In genomic region chr14:92039720-92040430, GRCh38 we compare ENCODE assay signal across 1 cellular context.
TF ChIP-seq lines count a peak whose summit lies in the region.

TSS of gene TRIP11 (minus strand) at chr14:92040059. CDS start at chr14:92039685, 374 bp downstream.

TF ChIP-seq in HepG2, 621 proteins besides CTCF, POLR2A, EP300 and RAD21 (continued from another document and continues in another):
- TF ChIP-seq NFAT5 (CRISPR knock-in tag; IDR thresholded peaks at IDR 0.05) (peak; percentile 50; the same call in 1 of the 2 replicates), GATA4 (IDR thresholded peaks at IDR 0.05; ENCODE audit: borderline replicate concordance, low read depth) (peak; percentile 62; the same call in 1 of the 2 replicates), ZNF616 (CRISPR knock-in tag; IDR thresholded peaks at IDR 0.05; ENCODE audit: low read depth) (0 out of 2 replicates have a peak, but pooled peaks have one; percentile 31), ZNF564 (CRISPR knock-in tag; IDR thresholded peaks at IDR 0.05) (peak; percentile 70; the same call in 1 of the 2 replicates), ARID5B (CRISPR knock-in tag; IDR thresholded peaks at IDR 0.05) (0 out of 2 replicates have a peak, but pooled peaks have one; percentile 61), KDM5A (IDR thresholded peaks at IDR 0.05; ENCODE audit: borderline replicate concordance, low read length) (peak; percentile 67), TFDP1 (CRISPR knock-in tag; IDR thresholded peaks at IDR 0.05; ENCODE audit: borderline replicate concordance) (peak; percentile 83; the same call in 1 of the 2 replicates), ZNF670 (CRISPR knock-in tag; IDR thresholded peaks at IDR 0.05; ENCODE audit: borderline replicate concordance) (no peak), ZBTB39 (CRISPR knock-in tag; IDR thresholded peaks at IDR 0.05) (no peak; the same call in none of the 2 replicates), ZHX1 (CRISPR knock-in tag; IDR thresholded peaks at IDR 0.05; ENCODE audit: low read depth) (peak; percentile 82), ZNF782 (CRISPR knock-in tag; IDR thresholded peaks at IDR 0.05; ENCODE audit: borderline replicate concordance) (peak; percentile 65; the same call in 1 of the 2 replicates), MAX (IDR thresholded peaks at IDR 0.05) (peak; percentile 83), ZNF883 (CRISPR knock-in tag; IDR thresholded peaks at IDR 0.05; ENCODE audit: not compliant biosample characterization) (no peak), ZNF335 (CRISPR knock-in tag; IDR thresholded peaks at IDR 0.05) (peak; percentile 67; the same call in 1 of the 2 replicates), KAT2B (IDR thresholded peaks at IDR 0.05; ENCODE audit: borderline replicate concordance, low read depth, low read length) (no peak), NONO (IDR thresholded peaks at IDR 0.05) (no peak), NONO (CRISPR knock-in tag; conservative IDR thresholded peaks at IDR 0.05) (peak; percentile 90), SALL1 (CRISPR knock-in tag; IDR thresholded peaks at IDR 0.05) (peak; percentile 79), HMGA1 (CRISPR knock-in tag; conservative IDR thresholded peaks at IDR 0.05) (no peak), ZNF772 (CRISPR knock-in tag; IDR thresholded peaks at IDR 0.05) (peak; percentile 54; the same call in 1 of the 2 replicates), ZFP62 (CRISPR knock-in tag; IDR thresholded peaks at IDR 0.05) (no peak), ATF7 (IDR thresholded peaks at IDR 0.05) (no peak), ATF7 (CRISPR knock-in tag; IDR thresholded peaks at IDR 0.05) (no peak), NR2F6 (IDR thresholded peaks at IDR 0.05) (no peak), NR2F6 (CRISPR knock-in tag; IDR thresholded peaks at IDR 0.05) (no peak; the same call in 1 of the 2 replicates), HBP1 (CRISPR knock-in tag; IDR thresholded peaks at IDR 0.05; ENCODE audit: low read depth) (no peak), ZNF557 (CRISPR knock-in tag; IDR thresholded peaks at IDR 0.05) (0 out of 2 replicates have a peak, but pooled peaks have one; percentile 23), GMEB1 (CRISPR knock-in tag; IDR thresholded peaks at IDR 0.05; ENCODE audit: borderline replicate concordance) (peak; percentile 92), CHD4 (IDR thresholded peaks at IDR 0.05; ENCODE audit: borderline replicate concordance, low read length) (no peak), ZFP90 (CRISPR knock-in tag; IDR thresholded peaks at IDR 0.05; ENCODE audit: borderline replicate concordance) (peak; percentile 65; the same call in 1 of the 2 replicates), ZMAT5 (CRISPR knock-in tag; IDR thresholded peaks at IDR 0.05; ENCODE audit: borderline replicate concordance, low read depth) (no peak), TAF15 (IDR thresholded peaks at IDR 0.05; ENCODE audit: low read depth, low read length, poor library complexity, severe bottlenecking) (no peak), ZNF362 (CRISPR knock-in tag; IDR thresholded peaks at IDR 0.05; ENCODE audit: borderline replicate concordance) (no peak), PBX3 (CRISPR knock-in tag; IDR thresholded peaks at IDR 0.05; ENCODE audit: borderline replicate concordance) (0 out of 2 replicates have a peak, but pooled peaks have one; percentile 24)
